Comparison of ENCODE assay signal across 1 cellular context in genomic region chr4:152531479-152531878, GRCh38.
TF ChIP-seq lines count a peak whose summit lies in the region.

No MANE protein-coding gene starts in this region.

TF ChIP-seq in GM23338, 12 proteins besides CTCF, POLR2A, EP300 and RAD21 (continued from another document):
- no peak for TF ChIP-seq ZNF462 (CRISPR knock-in tag; IDR thresholded peaks at IDR 0.05)
- no peak for TF ChIP-seq EZH2 (IDR thresholded peaks at IDR 0.05; ENCODE audit: low read depth, unreplicated experiment)
- TF ChIP-seq ZNF331 (CRISPR knock-in tag; IDR thresholded peaks at IDR 0.05; ENCODE audit: low read depth): no peak
- TF ChIP-seq, protein P1, sequence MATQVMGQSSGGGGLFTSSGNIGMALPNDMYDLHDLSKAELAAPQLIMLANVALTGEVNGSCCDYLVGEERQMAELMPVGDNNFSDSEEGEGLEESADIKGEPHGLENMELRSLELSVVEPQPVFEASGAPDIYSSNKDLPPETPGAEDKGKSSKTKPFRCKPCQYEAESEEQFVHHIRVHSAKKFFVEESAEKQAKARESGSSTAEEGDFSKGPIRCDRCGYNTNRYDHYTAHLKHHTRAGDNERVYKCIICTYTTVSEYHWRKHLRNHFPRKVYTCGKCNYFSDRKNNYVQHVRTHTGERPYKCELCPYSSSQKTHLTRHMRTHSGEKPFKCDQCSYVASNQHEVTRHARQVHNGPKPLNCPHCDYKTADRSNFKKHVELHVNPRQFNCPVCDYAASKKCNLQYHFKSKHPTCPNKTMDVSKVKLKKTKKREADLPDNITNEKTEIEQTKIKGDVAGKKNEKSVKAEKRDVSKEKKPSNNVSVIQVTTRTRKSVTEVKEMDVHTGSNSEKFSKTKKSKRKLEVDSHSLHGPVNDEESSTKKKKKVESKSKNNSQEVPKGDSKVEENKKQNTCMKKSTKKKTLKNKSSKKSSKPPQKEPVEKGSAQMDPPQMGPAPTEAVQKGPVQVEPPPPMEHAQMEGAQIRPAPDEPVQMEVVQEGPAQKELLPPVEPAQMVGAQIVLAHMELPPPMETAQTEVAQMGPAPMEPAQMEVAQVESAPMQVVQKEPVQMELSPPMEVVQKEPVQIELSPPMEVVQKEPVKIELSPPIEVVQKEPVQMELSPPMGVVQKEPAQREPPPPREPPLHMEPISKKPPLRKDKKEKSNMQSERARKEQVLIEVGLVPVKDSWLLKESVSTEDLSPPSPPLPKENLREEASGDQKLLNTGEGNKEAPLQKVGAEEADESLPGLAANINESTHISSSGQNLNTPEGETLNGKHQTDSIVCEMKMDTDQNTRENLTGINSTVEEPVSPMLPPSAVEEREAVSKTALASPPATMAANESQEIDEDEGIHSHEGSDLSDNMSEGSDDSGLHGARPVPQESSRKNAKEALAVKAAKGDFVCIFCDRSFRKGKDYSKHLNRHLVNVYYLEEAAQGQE (IDR thresholded peaks at IDR 0.05; ENCODE audit: unreplicated experiment): no peak
- TF ChIP-seq ZNF114 (CRISPR knock-in tag; IDR thresholded peaks at IDR 0.05): no peak
- TF ChIP-seq NANOG (IDR thresholded peaks at IDR 0.05; ENCODE audit: borderline replicate concordance): no peak
